ENCODE assay signal across 1 cellular context in the genomic region with DNA sequence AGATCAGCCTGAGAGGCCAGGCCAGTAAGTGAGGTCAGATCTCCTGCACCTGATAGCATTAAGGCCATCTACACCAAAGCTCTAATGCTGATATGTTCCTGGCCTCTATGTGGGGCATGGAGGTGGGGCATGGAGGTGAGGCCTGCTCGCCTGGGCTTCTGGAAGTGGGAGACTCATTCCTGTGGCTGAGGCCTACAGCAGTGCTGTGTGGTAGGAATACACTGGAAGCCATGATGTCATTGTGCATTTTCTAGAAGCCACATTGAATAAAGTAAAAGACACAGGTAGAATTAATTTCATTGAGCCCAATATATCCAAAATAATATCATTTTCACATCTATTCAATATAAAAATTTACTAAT.
TF ChIP-seq lines count a peak whose summit lies in the region.

No MANE protein-coding gene starts in this region.

TF ChIP-seq in H1, 55 proteins besides CTCF, POLR2A, EP300 and RAD21:
- no peak for TF ChIP-seq FOSL1 (IDR thresholded peaks at IDR 0.05; ENCODE audit: insufficient read depth, low read depth, low read length)
- no peak for TF ChIP-seq POLR2AphosphoS5 (IDR thresholded peaks at IDR 0.05; ENCODE audit: low read depth, low read length)
- TF ChIP-seq, protein P1, sequence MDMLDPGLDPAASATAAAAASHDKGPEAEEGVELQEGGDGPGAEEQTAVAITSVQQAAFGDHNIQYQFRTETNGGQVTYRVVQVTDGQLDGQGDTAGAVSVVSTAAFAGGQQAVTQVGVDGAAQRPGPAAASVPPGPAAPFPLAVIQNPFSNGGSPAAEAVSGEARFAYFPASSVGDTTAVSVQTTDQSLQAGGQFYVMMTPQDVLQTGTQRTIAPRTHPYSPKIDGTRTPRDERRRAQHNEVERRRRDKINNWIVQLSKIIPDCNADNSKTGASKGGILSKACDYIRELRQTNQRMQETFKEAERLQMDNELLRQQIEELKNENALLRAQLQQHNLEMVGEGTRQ (IDR thresholded peaks at IDR 0.05; ENCODE audit: low read length): no peak
- TF ChIP-seq JUN (IDR thresholded peaks at IDR 0.05; ENCODE audit: low read depth, low read length): no peak
- no peak for TF ChIP-seq TAF1 (IDR thresholded peaks at IDR 0.05; ENCODE audit: low read depth, low read length)
- TF ChIP-seq CHD2 (IDR thresholded peaks at IDR 0.05; ENCODE audit: low read length): no peak
- TF ChIP-seq, protein P2, sequence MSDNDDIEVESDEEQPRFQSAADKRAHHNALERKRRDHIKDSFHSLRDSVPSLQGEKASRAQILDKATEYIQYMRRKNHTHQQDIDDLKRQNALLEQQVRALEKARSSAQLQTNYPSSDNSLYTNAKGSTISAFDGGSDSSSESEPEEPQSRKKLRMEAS (IDR thresholded peaks at IDR 0.05): no peak
- TF ChIP-seq CBX5 (IDR thresholded peaks at IDR 0.05; ENCODE audit: low read depth, low read length): no peak
- TF ChIP-seq KDM4A (IDR thresholded peaks at IDR 0.05; ENCODE audit: low read depth, low read length, severe bottlenecking): no peak
- TF ChIP-seq GTF2F1 (IDR thresholded peaks at IDR 0.05; ENCODE audit: borderline replicate concordance, low read depth, low read length): no peak
- TF ChIP-seq CTBP2 (IDR thresholded peaks at IDR 0.05; ENCODE audit: borderline replicate concordance, insufficient read depth, insufficient read length, low read length): no peak
- TF ChIP-seq CHD1 (IDR thresholded peaks at IDR 0.05; ENCODE audit: low read depth, low read length): no peak
- TF ChIP-seq TCF12 (IDR thresholded peaks at IDR 0.05; ENCODE audit: low read depth, low read length): no peak
- no peak for TF ChIP-seq EGR1 (IDR thresholded peaks at IDR 0.05; ENCODE audit: borderline replicate concordance, low read depth, low read length)
- no peak for TF ChIP-seq POU5F1 (IDR thresholded peaks at IDR 0.05; ENCODE audit: low read depth, low read length)
- TF ChIP-seq SIRT6 (IDR thresholded peaks at IDR 0.05; ENCODE audit: low read length): no peak
- TF ChIP-seq RXRA (IDR thresholded peaks at IDR 0.05; ENCODE audit: insufficient read depth, low read depth, low read length): no peak
- TF ChIP-seq SAP30 (IDR thresholded peaks at IDR 0.05; ENCODE audit: insufficient read depth, insufficient replicate concordance, low read length): no peak
- TF ChIP-seq RFX5 (IDR thresholded peaks at IDR 0.05; ENCODE audit: borderline replicate concordance, low read depth, low read length): no peak
- no peak for TF ChIP-seq SP2 (IDR thresholded peaks at IDR 0.05; ENCODE audit: low read length)
